19 cellular contexts compared by ENCODE assay signal in the genomic region with DNA sequence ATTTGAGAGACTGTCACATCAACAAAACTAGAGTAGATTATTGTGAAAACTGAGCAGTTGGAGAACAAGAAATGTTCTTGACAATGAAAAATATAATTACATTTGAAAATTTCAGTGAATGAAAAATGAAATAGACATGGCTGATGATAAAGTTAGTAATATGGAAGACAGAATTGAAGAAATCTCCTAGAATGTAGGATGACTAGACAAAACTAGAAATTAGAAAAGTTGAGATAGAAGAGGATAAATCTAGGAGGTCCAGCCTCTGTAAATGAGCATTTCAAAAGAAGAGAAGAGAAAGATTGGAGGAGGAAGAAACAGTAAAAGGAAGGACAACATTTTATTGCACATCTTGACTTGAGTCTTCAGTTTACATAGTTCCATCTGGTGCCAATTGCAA.
DNase-seq lines count a peak whose midpoint lies in the region; ATAC-seq, FAIRE-seq and TF ChIP-seq lines count a peak whose summit lies in the region.
"Had no signal": no experiment of that assay in that cellular context is flagged by ENCODE, and none has a peak within 500 bp of the region (broad histone marks: within the 10 kb centered on the region; RNA-seq: fewer than 3 reads in every experiment).

No MANE protein-coding gene starts in this region.

- H4K20me1 ChIP-seq in osteoblast (ENCODE audit: insufficient read depth, low read length) (no peaks in the 10 kb centered on the region), GM23338 (replicated peaks; ENCODE audit: insufficient read depth) (no peaks in the 10 kb centered on the region)

- H2AFZ ChIP-seq in osteoblast (ENCODE audit: low read length): no peak overlapping the region
- H2AFZ ChIP-seq in GM23338: no peak overlapping the region
- H2AFZ ChIP-seq: GM23248 had no signal

- H3K36me3 Mint-ChIP-seq in HFFc6 (ENCODE audit: low read depth): peaks cover 14% of the 10 kb centered on the region
- peaks cover 8% of the 10 kb centered on the region for H3K36me3 Mint-ChIP-seq in GM23338 (ENCODE audit: low read depth)

- H3K36me3 ChIP-seq in RWPE2 (ENCODE audit: low read depth) (no peaks in the 10 kb centered on the region), osteoblast (ENCODE audit: insufficient read depth, low read length) (no peaks in the 10 kb centered on the region), GM23338 (ENCODE audit: insufficient read depth) (no peaks in the 10 kb centered on the region; the same call in 1 of the 2 replicates)

- no peak for FAIRE-seq in A549 (lab: Jason Lieb, UNC)
- FAIRE-seq: D721Med, G401.6, GM12892, GM18507, H54 had no signal

- no peaks in the 10 kb centered on the region for H3K9me2 ChIP-seq in GM23338 (ENCODE audit: insufficient read depth)

- H3K79me2 ChIP-seq in osteoblast (ENCODE audit: insufficient read depth, low read length): no peaks in the 10 kb centered on the region
- H3K79me2 ChIP-seq in GM23338 (replicated peaks; ENCODE audit: insufficient read depth): no peaks in the 10 kb centered on the region

- H3K4me2 ChIP-seq in A549 (no peak overlapping the region), osteoblast (ENCODE audit: insufficient read depth, low read length) (no peak overlapping the region), GM23338 (no peak overlapping the region)

- H3K9me3 Mint-ChIP-seq in HFFc6 (peaks cover 14% of the 10 kb centered on the region), GM23338 (peaks cover 21% of the 10 kb centered on the region)

- H3K9me3 ChIP-seq in A549: peaks cover 22% of the 10 kb centered on the region
- peaks cover 9% of the 10 kb centered on the region for H3K9me3 ChIP-seq in RWPE2 (ENCODE audit: severe bottlenecking)
- H3K9me3 ChIP-seq in osteoblast (ENCODE audit: low read depth, low read length): peaks cover 4% of the 10 kb centered on the region

- H3K4me3 ChIP-seq in A549: no peak overlapping the region
- no peak overlapping the region for H3K4me3 ChIP-seq in RWPE2 (ENCODE audit: severe bottlenecking)
- no peak overlapping the region for H3K4me3 ChIP-seq in osteoblast (ENCODE audit: insufficient read depth, low read length)
- H3K4me3 ChIP-seq in GM23338: no peak overlapping the region
- H3K4me3 ChIP-seq: GM23248 had no signal

- H3K4me3 Mint-ChIP-seq in HFFc6: no peak overlapping the region
- no peak overlapping the region for H3K4me3 Mint-ChIP-seq in GM23338
- H3K4me3 Mint-ChIP-seq: CD4-positive, alpha-beta T cell; IgD-negative memory B cell had no signal

- H3K27me3 ChIP-seq in RWPE2 (ENCODE audit: insufficient read depth, poor library complexity, severe bottlenecking) (no peaks in the 10 kb centered on the region), osteoblast (ENCODE audit: insufficient read depth, low read length) (no peaks in the 10 kb centered on the region), GM23338 (ENCODE audit: insufficient read depth) (no peaks in the 10 kb centered on the region)

- peaks cover 54% of the 10 kb centered on the region for H3K4me1 ChIP-seq in A549
- H3K4me1 ChIP-seq in RWPE2 (ENCODE audit: insufficient read depth, poor library complexity, severe bottlenecking): peaks cover 43% of the 10 kb centered on the region
- H3K4me1 ChIP-seq in osteoblast (ENCODE audit: insufficient read depth, low read length): peaks cover 44% of the 10 kb centered on the region
- H3K4me1 ChIP-seq in GM23338 (ENCODE audit: insufficient read depth): no peaks in the 10 kb centered on the region
- H3K4me1 ChIP-seq: Caco-2 had no signal

- H3F3A ChIP-seq in GM23338 (replicated peaks; ENCODE audit: low read depth): no peaks in the 10 kb centered on the region

- TF ChIP-seq EP300 in A549 (IDR thresholded peaks at IDR 0.05): no peak

- H3K27ac ChIP-seq in A549 (peak overlapping the region in 1 of 2 experiments; percentile 96; a peak in 2 of 6 replicates), RWPE2 (ENCODE audit: poor library complexity, severe bottlenecking) (peak overlapping the region; percentile 97), osteoblast (ENCODE audit: low read depth, low read length) (peak overlapping the region; percentile 100), GM23338 (ENCODE audit: low read depth) (no peak overlapping the region)
- H3K27ac ChIP-seq: C4-2B had no signal

- ATAC-seq in A549: no peak
- no peak for ATAC-seq in RWPE2 (ENCODE audit: low read depth)
- no peak for ATAC-seq in HG02852 (IDR thresholded peaks at IDR 0.05; ENCODE audit: unreplicated experiment)
- no peak for ATAC-seq in GM23338

- TF ChIP-seq RAD21 in A549 (conservative IDR thresholded peaks at IDR 0.05 in 1 of 2, IDR thresholded peaks at IDR 0.05 in 1 of 2): no peak

- H3K27ac Mint-ChIP-seq in HFFc6 (peak overlapping the region; percentile 67), GM23338 (no peak overlapping the region)
- H3K27ac Mint-ChIP-seq: CD4-positive, alpha-beta T cell; IgD-negative memory B cell had no signal

- H3K4me1 Mint-ChIP-seq in HFFc6 (ENCODE audit: low read depth) (peaks cover 80% of the 10 kb centered on the region), GM23338 (no peaks in the 10 kb centered on the region)

- TF ChIP-seq POLR2A in A549 (IDR thresholded peaks at IDR 0.05; ENCODE audit: low read length): no peak

- POLR2A ChIA-PET in A549 (lab: Yijun Ruan, JAX): no interaction called here

- no peaks in the 10 kb centered on the region; the same call in 1 of the 2 replicates for H3K27me3 Mint-ChIP-seq in HFFc6 (ENCODE audit: insufficient read depth)
- H3K27me3 Mint-ChIP-seq in GM23338 (ENCODE audit: insufficient read depth, low read depth, poor library complexity): peaks cover 6% of the 10 kb centered on the region
- H3K27me3 Mint-ChIP-seq: CD4-positive, alpha-beta T cell; IgD-negative memory B cell had no signal

- CTCF ChIA-PET in A549 (lab: Yijun Ruan, JAX): interaction anchor here (0.6 to 0.9 kb wide), 2 partner anchors 98 to 332 kb away, joined by 3 to 4 read pairs; no protein-coding TSS in a partner anchor

- no peak for DNase-seq in A549 (ENCODE audit: low read depth in 1 of 2, low spot score in 1 of 2)
- DNase-seq in HFFc6: no peak
- no peak for DNase-seq in RWPE2 (ENCODE audit: low spot score)
- no peak for DNase-seq in osteoblast (ENCODE audit: insufficient read length, low spot score, missing footprints)
- no peak for DNase-seq in hippocampal formation (lab: John Stamatoyannopoulos, UW)
- no peak for DNase-seq in GM23338 (ENCODE audit: low spot score)
- DNase-seq: AML-193; Caco-2; CD4-positive, alpha-beta T cell; GM23248; HCEC 1CT had no signal

- no peak for TF ChIP-seq CTCF in A549 (IDR thresholded peaks at IDR 0.05)
- no peak for TF ChIP-seq CTCF in HFFc6 (IDR thresholded peaks at IDR 0.05)
- no peak for TF ChIP-seq CTCF in RWPE2 (IDR thresholded peaks at IDR 0.05; ENCODE audit: poor library complexity, severe bottlenecking)
- TF ChIP-seq CTCF in osteoblast (IDR thresholded peaks at IDR 0.05; ENCODE audit: extremely low read depth, low read depth, low read length): no peak
- TF ChIP-seq CTCF in GM23338 (conservative IDR thresholded peaks at IDR 0.05; ENCODE audit: low read depth in 2 of 2): no peak

TF ChIP-seq in A549, 52 proteins besides CTCF, POLR2A, EP300 and RAD21:
- TF ChIP-seq USF2 (IDR thresholded peaks at IDR 0.05) (no peak), BHLHE40 (IDR thresholded peaks at IDR 0.05; ENCODE audit: low read depth, low read length) (no peak), CEBPB (IDR thresholded peaks at IDR 0.05) (no peak), MAFK (IDR thresholded peaks at IDR 0.05; ENCODE audit: partially characterized antibody) (peak; percentile 34)
TF ChIP-seq in A549: peak in this region for 1.

TF ChIP-seq in GM23338, 12 proteins besides CTCF, POLR2A, EP300 and RAD21 (continues in another document):
- TF ChIP-seq ZNF331 (CRISPR knock-in tag; IDR thresholded peaks at IDR 0.05; ENCODE audit: low read depth) (no peak), POLR2AphosphoS5 (IDR thresholded peaks at IDR 0.05; ENCODE audit: low read depth) (no peak)
- TF ChIP-seq, protein P1, sequence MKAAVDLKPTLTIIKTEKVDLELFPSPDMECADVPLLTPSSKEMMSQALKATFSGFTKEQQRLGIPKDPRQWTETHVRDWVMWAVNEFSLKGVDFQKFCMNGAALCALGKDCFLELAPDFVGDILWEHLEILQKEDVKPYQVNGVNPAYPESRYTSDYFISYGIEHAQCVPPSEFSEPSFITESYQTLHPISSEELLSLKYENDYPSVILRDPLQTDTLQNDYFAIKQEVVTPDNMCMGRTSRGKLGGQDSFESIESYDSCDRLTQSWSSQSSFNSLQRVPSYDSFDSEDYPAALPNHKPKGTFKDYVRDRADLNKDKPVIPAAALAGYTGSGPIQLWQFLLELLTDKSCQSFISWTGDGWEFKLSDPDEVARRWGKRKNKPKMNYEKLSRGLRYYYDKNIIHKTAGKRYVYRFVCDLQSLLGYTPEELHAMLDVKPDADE (IDR thresholded peaks at IDR 0.05): no peak
